Comparison of ENCODE assay signal across 8 cellular contexts in the genomic region with DNA sequence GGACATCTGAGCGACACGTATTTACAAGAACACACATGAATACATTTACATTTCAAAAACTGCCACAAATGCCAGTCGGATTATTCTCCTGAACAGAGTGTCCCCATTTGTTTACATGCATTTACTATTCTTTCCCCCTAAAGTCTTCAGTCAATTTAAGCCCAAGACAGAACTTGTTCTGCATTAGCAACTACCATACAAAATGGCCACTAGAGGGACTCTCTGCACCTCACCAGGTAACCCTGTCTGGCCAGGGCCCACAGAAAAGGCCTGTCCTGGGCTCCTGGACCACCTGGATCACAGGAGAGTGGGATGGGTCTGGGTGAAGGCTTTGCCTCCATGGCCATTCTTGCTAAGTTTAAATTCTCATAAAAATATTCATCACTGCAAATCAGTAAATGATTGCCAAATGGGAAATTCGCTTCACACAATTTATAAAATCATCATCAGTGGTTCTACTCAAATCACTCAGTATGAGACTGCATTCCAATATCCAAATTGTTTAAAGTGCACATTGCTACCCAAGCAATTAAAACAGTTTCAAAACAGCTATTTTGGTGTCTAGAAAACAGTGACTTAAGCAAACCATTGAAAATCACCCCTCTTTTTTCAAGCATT. TPM values are rescaled to one million over a fixed set of nuclear protein-coding genes. Genes with fewer than 3 reads are reported as not detected.
A peak's percentile ranks its signal among the peaks of the same experiment; 100 is the strongest.
DNase-seq lines count a peak whose midpoint lies in the region; ATAC-seq and TF ChIP-seq lines count a peak whose summit lies in the region.

No MANE protein-coding gene starts in this region.

- H3K4me1 ChIP-seq in adipocyte (ENCODE audit: control insufficient read depth, insufficient read depth, low read length), result peaks cover 41% of the 10 kb centered on the region
- peaks cover 32% of the 10 kb centered on the region for H3K4me1 ChIP-seq in testis

- intact Hi-C loops in testis (cut with DNase I; ENCODE audit: low total_unique reads), result loop anchor here (10.0 kb wide), 1 partner anchor 602 kb away; no protein-coding TSS in a partner anchor

- CTCF ChIA-PET in AG04450 (lab: Charles Lee), result interaction anchor here (0.5 to 1.7 kb wide), 8 partner anchors 16 to 394 kb away, joined by 3 to 11 read pairs (median 3); no protein-coding TSS in a partner anchor

- H3K27me3 ChIP-seq in AG04450 (ENCODE audit: control insufficient read depth, insufficient read depth, low read length) (no peaks in the 10 kb centered on the region), adipocyte (replicated peaks; ENCODE audit: control insufficient read depth, insufficient read depth, low read length) (no peaks in the 10 kb centered on the region), testis (no peaks in the 10 kb centered on the region)

- H3K4me3 ChIP-seq in AG04450 (ENCODE audit: low read depth, low read length), result no peak overlapping the region
- no peak overlapping the region for H3K4me3 ChIP-seq in adipocyte (ENCODE audit: low read length)
- no peak overlapping the region for H3K4me3 ChIP-seq in testis

- H3K27ac ChIP-seq in AG04450 (ENCODE audit: low read depth, low read length), result no peak overlapping the region
- H3K27ac ChIP-seq in testis, result peak overlapping the region in 1 of 2 donors; percentile 25

- ATAC-seq in GM19397 (IDR thresholded peaks at IDR 0.05; ENCODE audit: unreplicated experiment) (no peak), HG03439 (IDR thresholded peaks at IDR 0.05; ENCODE audit: unreplicated experiment) (no peak)

- peak; percentile 78 for TF ChIP-seq CTCF in AG04450 (IDR thresholded peaks at IDR 0.05; ENCODE audit: low read depth, low read length)
- peak; percentile 65 to 76 (median 70) for TF ChIP-seq CTCF in testis (IDR thresholded peaks at IDR 0.05)

- POLR2A ChIA-PET in AG04450 (lab: Yijun Ruan, JAX), result interaction anchor here (0.8 kb wide), 1 partner anchor 506 kb away, joined by 3 read pairs; no protein-coding TSS in a partner anchor

- DNase-seq in AG04450 (ENCODE audit: low read depth, low spot score) (no peak), ELR (ENCODE audit: low read depth) (peak; percentile 69), NCI-H2029 treated with DMSO at 0.1 percent for 48 hours (lab: John Stamatoyannopoulos, UW) (peak; percentile 91), adipocyte (ENCODE audit: low read depth) (peak; percentile 59), iPS-NIHi7 (ENCODE audit: extremely low spot score) (peak; percentile 74), testis (peak; percentile 56)

- H3K36me3 ChIP-seq in adipocyte (ENCODE audit: control insufficient read depth, insufficient read depth, low read length, severe bottlenecking) (peaks cover 14% of the 10 kb centered on the region), testis (ENCODE audit: low read depth, missing control alignments) (no peaks in the 10 kb centered on the region)

- H3K9ac ChIP-seq in adipocyte (ENCODE audit: low read length), result no peak overlapping the region

- H3K9me3 ChIP-seq in AG04450 (ENCODE audit: control insufficient read depth, insufficient read depth, low read length) (no peaks in the 10 kb centered on the region), adipocyte (ENCODE audit: control insufficient read depth, low read length) (no peaks in the 10 kb centered on the region), testis (no peaks in the 10 kb centered on the region)

- TF ChIP-seq POLR2A in testis (IDR thresholded peaks at IDR 0.05), result no peak

- WGBS in testis, 2 donors, result 79 to 83% methylated on average over 4 of the region's 4 CpGs

RNA-seq across cellular contexts. Expression of a gene that starts 12.5 kb away (rescaled TPM):
- not detected in 2 replicates for polyA plus RNA-seq in AG04450 (2011; rRNA removed)
- not detected in 2 replicates for polyA minus RNA-seq in AG04450 (2011; rRNA and poly(A)+ RNA removed)
- total RNA-seq in testis, result not detected
- not detected for polyA plus RNA-seq in testis (ENCODE audit: insufficient read depth, low read depth, low replicate concordance)

RNA-seq across cellular contexts. Expression of a gene that starts 23.8 kb away (rescaled TPM):
- polyA plus RNA-seq in AG04450 (2011; rRNA removed), result not detected in 2 replicates
- not detected in 2 replicates for polyA minus RNA-seq in AG04450 (2011; rRNA and poly(A)+ RNA removed)
- total RNA-seq in testis, result not detected
- polyA plus RNA-seq in testis (ENCODE audit: insufficient read depth, low read depth, low replicate concordance), result not detected
